ENCODE assay signal across 1 cellular context in genomic region chr9:107284636-107285035, GRCh38.
TF ChIP-seq lines count a peak whose summit lies in the region.

No MANE protein-coding gene starts in this region.

TF ChIP-seq in HepG2, 621 proteins besides CTCF, POLR2A, EP300 and RAD21 (continued from another document and continues in another):
- TF ChIP-seq HOMEZ (CRISPR knock-in tag; IDR thresholded peaks at IDR 0.05; ENCODE audit: low read depth) = 0 out of 2 replicates have a peak, but pooled peaks have one; percentile 24
- peak; percentile 50; the same call in 1 of the 2 replicates for TF ChIP-seq ZNF609 (CRISPR knock-in tag; IDR thresholded peaks at IDR 0.05; ENCODE audit: borderline replicate concordance)
- peak; percentile 87 for TF ChIP-seq SOX5 (CRISPR knock-in tag; IDR thresholded peaks at IDR 0.05; ENCODE audit: borderline replicate concordance)
- TF ChIP-seq FOXK1 (CRISPR knock-in tag; IDR thresholded peaks at IDR 0.05; ENCODE audit: borderline replicate concordance, low read depth) = no peak
- TF ChIP-seq RXRB (CRISPR knock-in tag; IDR thresholded peaks at IDR 0.05; ENCODE audit: borderline replicate concordance) = peak; percentile 59; the same call in 1 of the 2 replicates
- no peak for TF ChIP-seq ELF1 (CRISPR knock-in tag; IDR thresholded peaks at IDR 0.05)
- peak; percentile 67 for TF ChIP-seq HDAC2 (CRISPR knock-in tag; IDR thresholded peaks at IDR 0.05)
- no peak for TF ChIP-seq ZUFSP (CRISPR knock-in tag; IDR thresholded peaks at IDR 0.05; ENCODE audit: borderline replicate concordance)
- TF ChIP-seq REL (CRISPR knock-in tag; conservative IDR thresholded peaks at IDR 0.05) = no peak
- no peak; the same call in 1 of the 2 replicates for TF ChIP-seq POLR2AphosphoS2 (IDR thresholded peaks at IDR 0.05; ENCODE audit: low read depth, low read length)
- TF ChIP-seq ZNF382 (CRISPR knock-in tag; IDR thresholded peaks at IDR 0.05; ENCODE audit: borderline replicate concordance) = no peak
- TF ChIP-seq SMARCE1 (IDR thresholded peaks at IDR 0.05; ENCODE audit: borderline replicate concordance) = no peak
- no peak for TF ChIP-seq ZBED4 (CRISPR knock-in tag; IDR thresholded peaks at IDR 0.05; ENCODE audit: borderline replicate concordance)
- no peak for TF ChIP-seq RXRA (CRISPR knock-in tag; IDR thresholded peaks at IDR 0.05)
- no peak for TF ChIP-seq HIVEP1 (CRISPR knock-in tag; IDR thresholded peaks at IDR 0.05)
- TF ChIP-seq ATF1 (CRISPR knock-in tag; IDR thresholded peaks at IDR 0.05) = peak; percentile 43; the same call in 1 of the 2 replicates
- no peak for TF ChIP-seq GPN1 (CRISPR knock-in tag; IDR thresholded peaks at IDR 0.05; ENCODE audit: borderline replicate concordance)
- TF ChIP-seq HMG20B (CRISPR knock-in tag; conservative IDR thresholded peaks at IDR 0.05) = no peak
- TF ChIP-seq SRF (IDR thresholded peaks at IDR 0.05; ENCODE audit: low read depth, low read length) = no peak
- TF ChIP-seq ELK4 (CRISPR knock-in tag; IDR thresholded peaks at IDR 0.05; ENCODE audit: borderline replicate concordance) = no peak
- 0 out of 2 replicates have a peak, but pooled peaks have one; percentile 34 for TF ChIP-seq THAP11 (CRISPR knock-in tag; IDR thresholded peaks at IDR 0.05)
- TF ChIP-seq NFE2L2 (IDR thresholded peaks at IDR 0.05; ENCODE audit: low read length) = no peak
- TF ChIP-seq SP140L (CRISPR knock-in tag; IDR thresholded peaks at IDR 0.05; ENCODE audit: borderline replicate concordance) = no peak
- TF ChIP-seq DNMT1 (CRISPR knock-in tag; IDR thresholded peaks at IDR 0.05) = no peak
- TF ChIP-seq KAT8 (CRISPR knock-in tag; IDR thresholded peaks at IDR 0.05) = 0 out of 2 replicates have a peak, but pooled peaks have one; percentile 17
- TF ChIP-seq ZFP1 (CRISPR knock-in tag; IDR thresholded peaks at IDR 0.05) = no peak
- TF ChIP-seq SP2 (CRISPR knock-in tag; IDR thresholded peaks at IDR 0.05) = no peak
- TF ChIP-seq SOX6 (IDR thresholded peaks at IDR 0.05) = no peak
- peak; percentile 81 for TF ChIP-seq SOX6 (CRISPR knock-in tag; IDR thresholded peaks at IDR 0.05)
- peak; percentile 48; the same call in 1 of the 2 replicates for TF ChIP-seq CBFB (CRISPR knock-in tag; IDR thresholded peaks at IDR 0.05)
- no peak for TF ChIP-seq ZNF546 (CRISPR knock-in tag; conservative IDR thresholded peaks at IDR 0.05)
- TF ChIP-seq ZNF24 (IDR thresholded peaks at IDR 0.05) = no peak
- no peak for TF ChIP-seq MAF1 (CRISPR knock-in tag; IDR thresholded peaks at IDR 0.05; ENCODE audit: borderline replicate concordance)
- TF ChIP-seq MIXL1 (CRISPR knock-in tag; IDR thresholded peaks at IDR 0.05) = peak; percentile 93
- peak; percentile 51; the same call in 1 of the 2 replicates for TF ChIP-seq HMG20A (CRISPR knock-in tag; IDR thresholded peaks at IDR 0.05; ENCODE audit: borderline replicate concordance)
- no peak for TF ChIP-seq ZBTB38 (CRISPR knock-in tag; IDR thresholded peaks at IDR 0.05)
- no peak for TF ChIP-seq DDIT3 (CRISPR knock-in tag; IDR thresholded peaks at IDR 0.05)
- peak in 1 of 2 experiments; percentile 46; a peak in 1 of 4 replicates for TF ChIP-seq ATF4 (CRISPR knock-in tag; IDR thresholded peaks at IDR 0.05)
- no peak for TF ChIP-seq ZNF207 (IDR thresholded peaks at IDR 0.05; ENCODE audit: borderline replicate concordance)
- no peak for TF ChIP-seq NR3C1 (CRISPR knock-in tag; IDR thresholded peaks at IDR 0.05)
- TF ChIP-seq RARA (CRISPR knock-in tag; IDR thresholded peaks at IDR 0.05) = peak; percentile 40; the same call in 1 of the 2 replicates
- TF ChIP-seq ZNF335 (CRISPR knock-in tag; IDR thresholded peaks at IDR 0.05) = no peak
- TF ChIP-seq JUN (CRISPR knock-in tag; IDR thresholded peaks at IDR 0.05) = no peak
- TF ChIP-seq DNMT3B (CRISPR knock-in tag; conservative IDR thresholded peaks at IDR 0.05) = no peak
- TF ChIP-seq ZNF761 (CRISPR knock-in tag; conservative IDR thresholded peaks at IDR 0.05) = no peak
- TF ChIP-seq KAT2B (IDR thresholded peaks at IDR 0.05; ENCODE audit: borderline replicate concordance, low read depth, low read length) = peak; percentile 73
- no peak for TF ChIP-seq ETS1 (CRISPR knock-in tag; IDR thresholded peaks at IDR 0.05)
- TF ChIP-seq FOXJ3 (CRISPR knock-in tag; IDR thresholded peaks at IDR 0.05; ENCODE audit: borderline replicate concordance) = peak; percentile 18; the same call in 1 of the 2 replicates
- TF ChIP-seq ZMYM4 (CRISPR knock-in tag; IDR thresholded peaks at IDR 0.05) = no peak
- no peak for TF ChIP-seq ZBTB39 (CRISPR knock-in tag; IDR thresholded peaks at IDR 0.05)
- no peak for TF ChIP-seq ZSCAN25 (CRISPR knock-in tag; IDR thresholded peaks at IDR 0.05)
- no peak for TF ChIP-seq ZNF432 (CRISPR knock-in tag; IDR thresholded peaks at IDR 0.05; ENCODE audit: borderline replicate concordance)
- no peak for TF ChIP-seq KDM2A (CRISPR knock-in tag; IDR thresholded peaks at IDR 0.05; ENCODE audit: borderline replicate concordance, low read depth)
- TF ChIP-seq HDAC1 (CRISPR knock-in tag; IDR thresholded peaks at IDR 0.05) = peak; percentile 39
- no peak for TF ChIP-seq ZNF780A (CRISPR knock-in tag; IDR thresholded peaks at IDR 0.05)
